21 cellular contexts compared by ENCODE assay signal in the genomic region with DNA sequence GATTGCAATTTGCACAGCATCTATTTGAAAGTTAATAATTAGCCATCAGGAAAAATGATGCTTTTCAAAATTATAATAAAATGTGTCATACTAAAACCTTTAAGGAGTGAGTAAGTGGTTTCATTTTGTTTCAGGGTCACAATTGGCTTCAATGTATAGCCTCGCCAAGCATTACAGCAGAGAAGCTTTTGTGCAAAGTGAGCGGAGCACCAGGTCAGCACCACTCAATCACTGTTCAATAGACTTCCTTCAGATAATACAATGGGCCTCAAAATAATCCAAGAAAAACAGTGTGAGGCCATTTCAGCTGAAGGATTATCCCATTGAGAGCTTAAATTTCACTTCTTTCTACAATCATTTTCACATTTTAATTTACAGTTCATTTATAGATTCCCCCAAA.
"Had no signal": no experiment of that assay in that cellular context is flagged by ENCODE, and none has a peak within 500 bp of the region (broad histone marks: within the 10 kb centered on the region; RNA-seq: fewer than 3 reads in every experiment).

No MANE protein-coding gene starts in this region.

- H3K9ac ChIP-seq: KMS-11 had no signal

- H3K27ac ChIP-seq: KMS-11, SJSA1, SK-N-MC had no signal

- H3K27me3 Mint-ChIP-seq: IgD-negative memory B cell had no signal

- H3K9me3 ChIP-seq: SJSA1 had no signal

- DNase-seq: Kasumi-1, MM.1S, NCI-H1092 treated with DMSO at 0.1 percent for 48 hours, NCI-H1436 treated with DMSO at 0.1 percent for 48 hours, NCI-H1694, NCI-H187 treated with DMSO at 0.1 percent for 48 hours, NCI-H2029 treated with DMSO at 0.1 percent for 48 hours, NCI-H2171, NCI-H446, NCI-H510A, NCI-H524 treated with DMSO at 0.1 percent for 48 hours, NCI-H69, NCI-H774, Right ventricle myocardium superior, RPMI8226, SIG-M5 had no signal

- H3K27me3 ChIP-seq: SJSA1 had no signal

- H3K4me1 ChIP-seq: SJSA1 had no signal

- ATAC-seq: K562 had no signal

- H3K4me2 ChIP-seq: KMS-11 had no signal

- H3K4me3 Mint-ChIP-seq: IgD-negative memory B cell had no signal

- H3K4me1 Mint-ChIP-seq: IgD-negative memory B cell had no signal

- H3K36me3 ChIP-seq: SJSA1 had no signal

- H3K4me3 ChIP-seq: K562, SJSA1, SK-N-MC had no signal

- H3K36me3 Mint-ChIP-seq: IgD-negative memory B cell had no signal

- H3K27ac Mint-ChIP-seq: IgD-negative memory B cell had no signal
